Comparison of ENCODE assay signal across 21 cellular contexts in genomic region chr9:79061766-79062165, GRCh38.
"Had no signal": no experiment of that assay in that cellular context is flagged by ENCODE, and none has a peak within 500 bp of the region (broad histone marks: within the 10 kb centered on the region; RNA-seq: fewer than 3 reads in every experiment).

No MANE protein-coding gene starts in this region.

- H3K4me1 ChIP-seq: ascending aorta, esophagus muscularis mucosa, left ventricle myocardium inferior, psoas muscle, right atrium auricular region, spleen, upper lobe of right lung had no signal

- H3K27me3 ChIP-seq: ascending aorta, brain microvascular endothelial cell, esophagus muscularis mucosa, neutrophil, ovary, right atrium auricular region, spleen, upper lobe of right lung had no signal

- DNase-seq: activated CD4-positive, alpha-beta T cell treated with anti-CD3 and anti-CD28 coated beads, Interleukin-2, amount 10 ng/mL, durations not matched to agents 7 days and 5 days; activated CD4-positive, CD25-positive, alpha-beta regulatory T cell treated with anti-CD3 and anti-CD28 coated beads, Interleukin-2, amount 50 U/mL, for 72 hours; activated CD8-positive, alpha-beta memory T cell treated with anti-CD3 and anti-CD28 coated beads, Interleukin-2, amount 10 ng/mL, durations not matched to agents 7 days and 5 days; activated CD8-positive, alpha-beta T cell treated with anti-CD3 and anti-CD28 coated beads for 36 hours; activated gamma-delta T cell treated with Interleukin-2 at 50 U/mL for 16 hours; brain microvascular endothelial cell; effector memory CD8-positive, alpha-beta T cell; left ventricle myocardium inferior; ovary; psoas muscle; stimulated activated CD4-positive, alpha-beta T cell treated with anti-CD3 and anti-CD28 coated beads, Interleukin-4, amount 100 ng/mL, for 4 hours; stimulated activated naive CD8-positive, alpha-beta T cell treated with anti-CD3 and anti-CD28 coated beads, Interleukin-15, Interleukin-2, amounts not matched to agents 100 U/mL and 50 U/mL, for 24 hours; T-cell; upper lobe of right lung; WERI-Rb-1 had no signal

- ATAC-seq: activated CD8-positive, alpha-beta memory T cell treated with anti-CD3 and anti-CD28 coated beads, Interleukin-2, amount 10 ng/mL, durations not matched to agents 7 days and 5 days; activated CD8-positive, alpha-beta T cell treated with anti-CD3 and anti-CD28 coated beads for 36 hours; effector memory CD8-positive, alpha-beta T cell; natural killer cell treated with Interleukin-12 subunit alpha and Interleukin-12 subunit beta and Interleukin-15 and Interleukin-18, amount 100 ng/mL, for 72 hours; psoas muscle; stimulated activated naive CD8-positive, alpha-beta T cell treated with anti-CD3 and anti-CD28 coated beads, Interleukin-15, Interleukin-2, amounts not matched to agents 100 U/mL and 50 U/mL, for 24 hours; T-cell; upper lobe of right lung had no signal

- H3K4me3 ChIP-seq: ascending aorta, esophagus muscularis mucosa, left ventricle myocardium inferior, ovary, psoas muscle, right atrium auricular region, spleen, upper lobe of right lung had no signal

- H3K27ac ChIP-seq: ascending aorta, brain microvascular endothelial cell, esophagus muscularis mucosa, left ventricle myocardium inferior, neutrophil, ovary, psoas muscle, right atrium auricular region, spleen, upper lobe of right lung, WERI-Rb-1 had no signal

- H3K9me3 ChIP-seq: ascending aorta, esophagus muscularis mucosa, neutrophil, ovary, psoas muscle, right atrium auricular region, upper lobe of right lung had no signal

- H3K36me3 ChIP-seq: ascending aorta, brain microvascular endothelial cell, esophagus muscularis mucosa, left ventricle myocardium inferior, neutrophil, ovary, right atrium auricular region, spleen, upper lobe of right lung, WERI-Rb-1 had no signal
